In genomic region chr10:24858908-24859270, GRCh38 we compare ENCODE assay signal across 1 cellular context.
TF ChIP-seq lines count a peak whose summit lies in the region.

No MANE protein-coding gene starts in this region.

TF ChIP-seq in endothelial cell of umbilical vein, 7 proteins besides CTCF, POLR2A, EP300 and RAD21 (continued from another document):
- TF ChIP-seq MAX (IDR thresholded peaks at IDR 0.05; ENCODE audit: insufficient read depth, insufficient read length) (no peak), FOS (IDR thresholded peaks at IDR 0.05; ENCODE audit: borderline replicate concordance, insufficient read depth, low read length) (no peak), POLR2AphosphoS5 (IDR thresholded peaks at IDR 0.05; ENCODE audit: insufficient read depth, low read depth, low read length) (no peak), MYC (IDR thresholded peaks at IDR 0.05; ENCODE audit: low read depth, low read length) (no peak), EZH2 (IDR thresholded peaks at IDR 0.05; ENCODE audit: borderline replicate concordance, low read depth, low read length, severe bottlenecking) (no peak), JUN (IDR thresholded peaks at IDR 0.05; ENCODE audit: borderline replicate concordance, insufficient read depth, insufficient read length, low read depth) (no peak)
